Comparison of ENCODE assay signal across 8 cellular contexts in the genomic region with DNA sequence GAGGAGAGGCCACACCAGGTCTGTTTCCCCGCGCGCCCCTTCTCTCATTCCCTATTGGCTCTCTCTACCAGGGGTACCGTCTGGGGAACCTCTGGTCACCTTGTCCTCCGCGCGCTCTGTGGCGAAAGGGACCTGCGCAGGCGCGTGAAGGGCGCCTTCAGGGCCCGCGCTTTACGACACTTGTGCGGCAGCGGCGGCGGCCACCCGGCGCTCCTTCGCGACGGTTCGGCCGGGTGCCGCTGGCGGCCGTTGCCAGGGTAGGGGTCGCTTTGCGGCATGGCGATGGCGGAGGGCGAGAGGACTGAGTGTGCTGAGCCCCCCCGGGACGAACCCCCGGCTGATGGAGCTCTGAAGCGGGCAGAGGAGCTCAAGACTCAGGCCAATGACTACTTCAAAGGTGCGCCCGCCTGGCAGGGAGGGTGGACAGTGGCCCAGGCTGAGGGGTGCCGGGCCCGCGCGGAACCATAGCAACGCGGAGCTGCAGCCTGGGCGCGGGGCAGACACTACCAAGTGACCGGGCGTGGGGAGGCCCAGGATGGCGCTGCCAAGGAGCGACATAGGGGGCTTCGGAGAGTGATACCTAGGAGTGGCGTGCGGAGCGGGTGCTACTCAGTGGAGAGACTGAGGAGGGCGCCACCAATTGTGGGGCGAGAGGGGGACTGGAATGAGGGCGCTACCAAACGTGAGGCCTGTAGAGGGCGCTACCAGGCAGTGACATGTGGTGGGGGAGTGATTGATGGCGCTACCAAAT. TPM values are rescaled to one million over a fixed set of nuclear protein-coding genes. Genes with fewer than 3 reads are reported as not detected.
DNase-seq lines count a peak whose midpoint lies in the region; ATAC-seq and TF ChIP-seq lines count a peak whose summit lies in the region.

A gene with protein sequence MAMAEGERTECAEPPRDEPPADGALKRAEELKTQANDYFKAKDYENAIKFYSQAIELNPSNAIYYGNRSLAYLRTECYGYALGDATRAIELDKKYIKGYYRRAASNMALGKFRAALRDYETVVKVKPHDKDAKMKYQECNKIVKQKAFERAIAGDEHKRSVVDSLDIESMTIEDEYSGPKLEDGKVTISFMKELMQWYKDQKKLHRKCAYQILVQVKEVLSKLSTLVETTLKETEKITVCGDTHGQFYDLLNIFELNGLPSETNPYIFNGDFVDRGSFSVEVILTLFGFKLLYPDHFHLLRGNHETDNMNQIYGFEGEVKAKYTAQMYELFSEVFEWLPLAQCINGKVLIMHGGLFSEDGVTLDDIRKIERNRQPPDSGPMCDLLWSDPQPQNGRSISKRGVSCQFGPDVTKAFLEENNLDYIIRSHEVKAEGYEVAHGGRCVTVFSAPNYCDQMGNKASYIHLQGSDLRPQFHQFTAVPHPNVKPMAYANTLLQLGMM (plus strand): TSS at position 267 of the 751 bp plus-strand sequence. CDS start 10 bp downstream, at position 277.

- no peaks in the 10 kb centered on the region for H3K36me3 Mint-ChIP-seq in T-helper 17 cell (ENCODE audit: low read depth)

- peak within 1 kb of the TSS; percentile 94 for H3K4me3 Mint-ChIP-seq in T-helper 17 cell

- ATAC-seq in HG02840 (IDR thresholded peaks at IDR 0.05; ENCODE audit: low FRiP score, unreplicated experiment), result peak; percentile 50
- peak; percentile 83 for ATAC-seq in T-helper 17 cell
- peak; percentile 83 for ATAC-seq in left ventricle myocardium superior
- peak; percentile 89 to 93 (median 92) for ATAC-seq in psoas muscle

- H3K4me1 ChIP-seq in psoas muscle (peaks cover 40% of the 10 kb centered on the region), urinary bladder (ENCODE audit: insufficient read depth) (no peaks in the 10 kb centered on the region)

- 0 to 1% (median 0%) methylated on average over 62 of the region's 62 CpGs for WGBS in psoas muscle, 3 donors
- under 1% methylated on average over 62 of the region's 62 CpGs for WGBS in urinary bladder

- intact Hi-C loops in left ventricle myocardium superior (cut with micrococcal nuclease) (no loop called here), psoas muscle (cut with DNase I) (no loop called here)

- H3K36me3 ChIP-seq in psoas muscle (ENCODE audit: insufficient read depth in 1 of 2, low read depth in 1 of 2) (no peaks in the 10 kb centered on the region), urinary bladder (ENCODE audit: insufficient read depth) (no peaks in the 10 kb centered on the region)

- peak within 1 kb of the TSS; percentile 91 for H3K27ac ChIP-seq in psoas muscle
- H3K27ac ChIP-seq in urinary bladder (ENCODE audit: low read depth), result peak within 1 kb of the TSS; percentile 51

- H3K4me3 ChIP-seq in psoas muscle (peak within 1 kb of the TSS; percentile 100), urinary bladder (ENCODE audit: low read depth, low read length) (peak within 1 kb of the TSS; percentile 84)

- DNase-seq in NCI-H1694 (lab: John Stamatoyannopoulos, UW) (peak; percentile 82), T-helper 17 cell (peak; percentile 75 to 77 (median 76)), amygdala (lab: John Stamatoyannopoulos, UW) (peak in 55 of 56 donors; percentile 35 to 91 (median 76)), left ventricle myocardium superior (peak; percentile 96), psoas muscle (peak; percentile 95 to 97)

- peaks cover 14% of the 10 kb centered on the region for H3K27me3 Mint-ChIP-seq in T-helper 17 cell

- H3K9me3 ChIP-seq in T-helper 17 cell (ENCODE audit: control insufficient read depth, low read length, poor library complexity, severe bottlenecking) (no peaks in the 10 kb centered on the region), psoas muscle (no peaks in the 10 kb centered on the region)

- peak; percentile 99 for TF ChIP-seq CTCF in GM12873 (IDR thresholded peaks at IDR 0.05; ENCODE audit: insufficient read depth, low read depth, low read length, missing control alignments)
- TF ChIP-seq CTCF in psoas muscle (IDR thresholded peaks at IDR 0.05), result peak; percentile 47

- H3K27ac Mint-ChIP-seq in T-helper 17 cell, result peak within 1 kb of the TSS; percentile 95

- peaks cover 50% of the 10 kb centered on the region for H3K4me1 Mint-ChIP-seq in T-helper 17 cell

- H3K27me3 ChIP-seq in psoas muscle (ENCODE audit: insufficient read depth in 3 of 3, low read length in 2 of 3), result no peaks in the 10 kb centered on the region

RNA-seq across cellular contexts. Expression of the gene that starts here (rescaled TPM):
- total RNA-seq in T-helper 17 cell (10 to 100 TPM; 34.8 to 42.8 TPM), left ventricle myocardium superior (72.5 TPM), psoas muscle (10 to 100 TPM; 47.7 to 69.4 (median 53.6) TPM), urinary bladder (30.7 TPM)
- polyA plus RNA-seq in psoas muscle (10 to 100 TPM; 39.7 to 73.6 (median 51.7) TPM), urinary bladder (44.5 TPM)

Comparison
In these comparisons a context has a peak if more than half of its experiments do, and no peak if none do; other contexts are left out.
1. Peak in every context shown above with its lines: DNase-seq, ATAC-seq, H3K4me3 ChIP-seq and H3K27ac ChIP-seq.